ENCODE assay signal across 8 cellular contexts in genomic region chr14:24806061-24806678, GRCh38.
A peak's percentile ranks its signal among the peaks of the same experiment; 100 is the strongest.
DNase-seq lines count a peak whose midpoint lies in the region; ATAC-seq and TF ChIP-seq lines count a peak whose summit lies in the region.

No MANE protein-coding gene starts in this region.

- H3K27ac Mint-ChIP-seq in osteocyte (ENCODE audit: unreplicated experiment) = no peak overlapping the region

- TF ChIP-seq CTCF in osteocyte (IDR thresholded peaks at IDR 0.05) = peak; percentile 97

- H3K27me3 Mint-ChIP-seq in osteocyte (ENCODE audit: unreplicated experiment) = peaks cover 29% of the 10 kb centered on the region

- H3K4me1 Mint-ChIP-seq in osteocyte (ENCODE audit: unreplicated experiment) = peaks cover 8% of the 10 kb centered on the region

- ATAC-seq in GM19467 (IDR thresholded peaks at IDR 0.05; ENCODE audit: unreplicated experiment) = peak; percentile 58
- no peak for ATAC-seq in HG02623 (IDR thresholded peaks at IDR 0.05; ENCODE audit: unreplicated experiment)

- H3K9me3 Mint-ChIP-seq in osteocyte (ENCODE audit: unreplicated experiment) = no peaks in the 10 kb centered on the region

- H3K4me3 Mint-ChIP-seq in osteocyte (ENCODE audit: unreplicated experiment) = no peak overlapping the region

- peaks cover 2% of the 10 kb centered on the region for H3K36me3 Mint-ChIP-seq in osteocyte (ENCODE audit: unreplicated experiment)

- DNase-seq in DMS114 treated with DMSO at 0.1 percent for 48 hours (lab: John Stamatoyannopoulos, UW; ENCODE audit: unreplicated experiment) = peak; percentile 1
- peak; percentile 22 for DNase-seq in NCI-H1694 (lab: John Stamatoyannopoulos, UW)
- peak; percentile 51 to 61 for DNase-seq in activated CD4-positive, alpha-beta T cell treated with anti-CD3 and anti-CD28 coated beads, Interleukin-2, amount 50 U/mL, for 48 hours
- peak; percentile 21 for DNase-seq in fibroblast of the conjunctiva (ENCODE audit: low read depth)
- DNase-seq in osteocyte (ENCODE audit: extremely low spot score, unreplicated experiment) = no peak
- no peak for DNase-seq in foreskin melanocyte

Comparison
In these comparisons a context has a peak if more than half of its experiments do, and no peak if none do; other contexts are left out.
1. DNase-seq: peak in DMS114 treated with DMSO at 0.1 percent for 48 hours (single experiment), NCI-H1694 (single experiment), activated CD4-positive, alpha-beta T cell treated with anti-CD3 and anti-CD28 coated beads, Interleukin-2, amount 50 U/mL, for 48 hours (2 of 2) and fibroblast of the conjunctiva (single experiment); none in osteocyte (single experiment) and foreskin melanocyte (single experiment).